ENCODE assay signal across 26 cellular contexts in the genomic region with DNA sequence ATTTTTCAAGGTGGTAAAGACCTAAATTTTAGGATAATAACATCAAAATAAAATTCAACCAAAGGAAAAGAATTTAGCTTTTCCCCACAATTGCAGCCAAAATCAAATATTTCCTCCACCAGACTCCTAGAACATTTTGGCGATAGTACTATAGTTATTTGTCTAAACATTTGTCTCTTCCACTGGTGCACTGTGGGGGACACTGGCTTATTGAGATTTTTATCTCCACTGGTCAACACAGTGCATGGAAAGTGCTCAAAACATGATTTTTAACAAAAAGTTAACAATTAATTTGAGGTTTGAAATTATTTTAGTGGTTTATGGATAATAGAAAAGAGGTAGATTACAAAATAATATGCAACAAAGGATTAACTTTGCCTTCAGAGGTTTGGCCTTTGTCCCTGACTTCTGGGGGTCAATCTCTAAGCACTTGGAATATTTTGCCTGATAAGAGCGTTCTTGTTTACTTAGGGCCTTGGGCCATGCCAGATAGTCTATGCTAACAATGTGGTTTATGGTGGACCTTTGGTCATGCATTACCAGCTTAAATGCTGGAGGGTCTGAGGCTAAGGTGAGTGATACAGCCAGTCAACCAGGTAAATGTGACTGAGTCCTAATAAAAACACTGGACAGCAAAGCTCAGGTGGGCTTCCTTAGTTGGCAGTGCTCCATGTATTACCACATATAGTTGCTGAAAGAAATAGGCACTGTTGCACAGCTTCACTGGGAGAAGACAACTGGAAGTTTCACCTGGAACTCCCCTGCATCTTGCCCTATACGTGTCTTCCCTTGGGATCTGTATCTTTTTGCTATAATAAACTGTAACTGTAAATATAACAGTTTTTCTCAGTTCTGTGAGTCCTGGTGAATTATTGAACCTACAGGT.
"Had no signal": no experiment of that assay in that cellular context is flagged by ENCODE, and none has a peak within 500 bp of the region (broad histone marks: within the 10 kb centered on the region; RNA-seq: fewer than 3 reads in every experiment).

No MANE protein-coding gene starts in this region.

- H3K27ac ChIP-seq: adrenal gland, KMS-11, Peyer's patch, SJCRH30, SK-N-MC had no signal

- H3K36me3 ChIP-seq: adrenal gland, Peyer's patch, SJCRH30 had no signal

- DNase-seq: activated CD4-positive, alpha-beta T cell treated with anti-CD3 and anti-CD28 coated beads, Interleukin-2, amount 10 ng/mL, durations not matched to agents 24 days and 14 days; activated CD4-positive, alpha-beta T cell treated with anti-CD3 and anti-CD28 coated beads, Interleukin-2, amount 50 U/mL, for 48 hours; activated CD8-positive, alpha-beta T cell treated with anti-CD3 and anti-CD28 coated beads, Interleukin-2, amount 10 ng/mL, durations not matched to agents 7 days and 5 days; activated gamma-delta T cell treated with Interleukin-2 at 50 U/mL for 16 hours; activated naive CD4-positive, alpha-beta T cell treated with anti-CD3 and anti-CD28 coated beads for 36 hours; activated T-cell treated with anti-CD3 and anti-CD28 coated beads, Interleukin-2, amount 50 U/mL, for 24 hours; adrenal gland; caudate nucleus; cerebellar nuclear complex; MM.1S; MV-4-11; NCI-H1092; NCI-H1436 treated with DMSO at 0.1 percent for 48 hours; NCI-H1694 treated with DMSO at 0.1 percent for 48 hours; NCI-H2029; NCI-H345; NCI-H510A; NCI-H526; NCI-H748 treated with DMSO at 0.1 percent for 48 hours; NK-92 treated with Interleukin-12 subunit alpha and Interleukin-12 subunit beta, amount 100 ng/mL, for 24 hours; PC-3; Peyer's patch; RPMI8226; SJCRH30 had no signal

- H3K4me3 ChIP-seq: adrenal gland, Peyer's patch, SJCRH30, SK-N-MC had no signal

- H3K4me2 ChIP-seq: KMS-11 had no signal

- H3K9me3 ChIP-seq: adrenal gland, SJCRH30 had no signal

- H3K27me3 ChIP-seq: adrenal gland, Peyer's patch had no signal

- H3K4me1 ChIP-seq: adrenal gland, Peyer's patch had no signal

- H3K9ac ChIP-seq: KMS-11 had no signal
